ENCODE assay signal across 24 cellular contexts in the genomic region with DNA sequence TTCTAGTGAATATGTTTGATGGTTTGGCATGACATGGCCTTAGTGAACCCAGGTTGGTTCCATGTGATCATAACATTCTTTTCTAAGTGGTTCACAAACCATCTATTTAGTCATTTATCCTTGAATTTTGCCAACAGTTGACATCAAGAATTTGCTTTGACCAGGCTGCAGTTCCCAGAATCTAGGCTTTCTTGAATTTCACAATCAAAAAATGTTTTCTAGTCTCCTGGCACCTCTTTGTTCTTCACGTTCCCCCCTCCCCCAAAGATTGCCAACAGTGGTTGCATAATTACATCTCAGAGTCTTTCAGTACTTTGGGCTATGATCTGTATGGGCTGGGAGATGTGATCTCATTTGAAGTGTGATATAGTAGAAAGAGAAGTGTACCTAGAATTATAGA.
DNase-seq lines count a peak whose midpoint lies in the region; TF ChIP-seq lines count a peak whose summit lies in the region.
"Had no signal": no experiment of that assay in that cellular context is flagged by ENCODE, and none has a peak within 500 bp of the region (broad histone marks: within the 10 kb centered on the region; RNA-seq: fewer than 3 reads in every experiment).

No MANE protein-coding gene starts in this region.

- H3K4me1 Mint-ChIP-seq in activated CD4-positive, alpha-beta memory T cell treated with anti-CD3 and anti-CD28 coated beads, Interleukin-2, amount 10 ng/mL, durations not matched to agents 7 days and 5 days: no peaks in the 10 kb centered on the region
- no peaks in the 10 kb centered on the region for H3K4me1 Mint-ChIP-seq in CD4-positive, alpha-beta memory T cell
- H3K4me1 Mint-ChIP-seq: nephron, WTC11 had no signal

- no peak overlapping the region for H2AFZ ChIP-seq in ACC112 (ENCODE audit: low read length, unreplicated experiment)
- H2AFZ ChIP-seq: parathyroid adenoma had no signal

- H3K27ac ChIP-seq in ACC112 (ENCODE audit: low read depth, low read length) (peak overlapping the region; percentile 43), HL-60 (replicated peaks) (no peak overlapping the region)
- H3K27ac ChIP-seq in CD4-positive, alpha-beta memory T cell (ENCODE audit: low read depth, low read length): no peak overlapping the region
- H3K27ac ChIP-seq: lower lobe of right lung, parathyroid adenoma, right lobe of liver, RWPE1 had no signal

- POLR2A ChIA-PET in activated CD4-positive, alpha-beta memory T cell treated with anti-CD3 and anti-CD28 coated beads, Interleukin-2, amount 10 ng/mL, durations not matched to agents 7 days and 5 days (lab: Charles Lee): no interaction called here
- POLR2A ChIA-PET in CD4-positive, alpha-beta memory T cell (lab: Charles Lee; ENCODE audit: partially characterized antibody): no interaction called here

- no peaks in the 10 kb centered on the region for H3K9me3 Mint-ChIP-seq in activated CD4-positive, alpha-beta memory T cell treated with anti-CD3 and anti-CD28 coated beads, Interleukin-2, amount 10 ng/mL, durations not matched to agents 7 days and 5 days
- peaks cover 0 to 13% (median 3%) of the 10 kb centered on the region in 8 donors for H3K9me3 Mint-ChIP-seq in CD4-positive, alpha-beta memory T cell

- no peaks in the 10 kb centered on the region for H3K79me2 ChIP-seq in ACC112 (ENCODE audit: control insufficient read depth, insufficient read depth, low read length, unreplicated experiment)
- H3K79me2 ChIP-seq: parathyroid adenoma had no signal

- no peak overlapping the region for H3K4me3 ChIP-seq in ACC112 (ENCODE audit: low read depth, low read length)
- no peak overlapping the region for H3K4me3 ChIP-seq in HL-60 (replicated peaks; ENCODE audit: insufficient read depth, low read length)
- H3K4me3 ChIP-seq in adipocyte (ENCODE audit: low read length): no peak overlapping the region
- H3K4me3 ChIP-seq in fibroblast of mammary gland (ENCODE audit: control insufficient read depth, low read depth, low read length): no peak overlapping the region
- no peak overlapping the region for H3K4me3 ChIP-seq in CD4-positive, alpha-beta memory T cell (ENCODE audit: low read length in 2 of 2)
- H3K4me3 ChIP-seq: lower lobe of right lung, mucosa of descending colon, right lobe of liver had no signal

- H3K27me3 ChIP-seq in ACC112 (ENCODE audit: insufficient read depth, low read length) (no peaks in the 10 kb centered on the region), HL-60 (ENCODE audit: insufficient read depth, poor library complexity, severe bottlenecking) (no peaks in the 10 kb centered on the region), adipocyte (replicated peaks; ENCODE audit: control insufficient read depth, insufficient read depth, low read length) (peaks cover 15% of the 10 kb centered on the region)
- no peaks in the 10 kb centered on the region for H3K27me3 ChIP-seq in CD4-positive, alpha-beta memory T cell (ENCODE audit: insufficient read depth, low read length)
- H3K27me3 ChIP-seq: right lobe of liver had no signal

- CTCF ChIA-PET in activated CD4-positive, alpha-beta memory T cell treated with anti-CD3 and anti-CD28 coated beads, Interleukin-2, amount 10 ng/mL, durations not matched to agents 7 days and 5 days (lab: Charles Lee): no interaction called here
- CTCF ChIA-PET in CD4-positive, alpha-beta memory T cell (lab: Charles Lee; ENCODE audit: partially characterized antibody): no interaction called here

- no peak for TF ChIP-seq CTCF in HL-60 (IDR thresholded peaks at IDR 0.05; ENCODE audit: insufficient read depth, low read length)
- TF ChIP-seq CTCF in fibroblast of mammary gland (conservative IDR thresholded peaks at IDR 0.05; ENCODE audit: control insufficient read depth, insufficient read depth, low read depth, low read length): no peak

- H3K9me3 ChIP-seq in adipocyte (ENCODE audit: control insufficient read depth, low read length): no peaks in the 10 kb centered on the region
- H3K9me3 ChIP-seq in CD4-positive, alpha-beta memory T cell (ENCODE audit: control insufficient read depth in 1 of 2, low read length in 2 of 2): no peaks in the 10 kb centered on the region
- H3K9me3 ChIP-seq: lower lobe of right lung, mucosa of descending colon, right lobe of liver had no signal

- DNase-seq in HL-60 (ENCODE audit: low read depth in 1 of 2, low spot score in 1 of 2): peak; percentile 80 to 89
- DNase-seq in adipocyte (ENCODE audit: low read depth): peak; percentile 66
- DNase-seq in fibroblast of mammary gland (ENCODE audit: low read depth): peak; percentile 31
- no peak for DNase-seq in stimulated activated CD4-positive, alpha-beta T cell treated with anti-CD3 and anti-CD28 coated beads, Interleukin-4, amount 100 ng/mL, for 24 hours
- no peak for DNase-seq in NCI-H748 treated with DMSO at 0.1 percent for 48 hours (lab: John Stamatoyannopoulos, UW)
- DNase-seq in activated CD4-positive, alpha-beta memory T cell treated with anti-CD3 and anti-CD28 coated beads, Interleukin-2, amount 10 ng/mL, durations not matched to agents 7 days and 5 days: no peak
- no peak for DNase-seq in CD4-positive, alpha-beta memory T cell
- DNase-seq: activated CD8-positive, alpha-beta memory T cell treated with anti-CD3 and anti-CD28 coated beads, Interleukin-2, amount 50 U/mL, for 4 hours; effector memory CD4-positive, alpha-beta T cell; islet precursor cell; lower lobe of right lung; MM.1S; mucosa of descending colon; NCI-H510A treated with DMSO at 0.1 percent for 48 hours; right lobe of liver; stimulated activated naive CD8-positive, alpha-beta T cell treated with anti-CD3 and anti-CD28 coated beads, Interleukin-15, Interleukin-2, amounts not matched to agents 100 U/mL and 50 U/mL, for 24 hours; T-helper 9 cell had no signal

- H3K9ac ChIP-seq in adipocyte (ENCODE audit: low read length): no peak overlapping the region
- H3K9ac ChIP-seq: parathyroid adenoma had no signal

- H3K4me1 ChIP-seq in ACC112 (ENCODE audit: control insufficient read depth, insufficient read depth, low read length, unreplicated experiment): peaks cover 4% of the 10 kb centered on the region
- peaks cover 9% of the 10 kb centered on the region for H3K4me1 ChIP-seq in adipocyte (ENCODE audit: control insufficient read depth, insufficient read depth, low read length)
- H3K4me1 ChIP-seq in CD4-positive, alpha-beta memory T cell (ENCODE audit: insufficient read depth, low read length): no peaks in the 10 kb centered on the region
- H3K4me1 ChIP-seq: lower lobe of right lung, parathyroid adenoma, right lobe of liver had no signal

- H3K36me3 ChIP-seq in ACC112 (ENCODE audit: insufficient read depth, low read length) (no peaks in the 10 kb centered on the region), adipocyte (ENCODE audit: control insufficient read depth, insufficient read depth, low read length, severe bottlenecking) (no peaks in the 10 kb centered on the region)
- no peaks in the 10 kb centered on the region for H3K36me3 ChIP-seq in CD4-positive, alpha-beta memory T cell (ENCODE audit: insufficient read depth, low read length)
- H3K36me3 ChIP-seq: lower lobe of right lung, right lobe of liver had no signal

- H3K27ac Mint-ChIP-seq in activated CD4-positive, alpha-beta memory T cell treated with anti-CD3 and anti-CD28 coated beads, Interleukin-2, amount 10 ng/mL, durations not matched to agents 7 days and 5 days: no peak overlapping the region
- no peak overlapping the region for H3K27ac Mint-ChIP-seq in CD4-positive, alpha-beta memory T cell
- H3K27ac Mint-ChIP-seq: activated naive CD4-positive, alpha-beta T cell treated with anti-CD3 and anti-CD28 coated beads, Interleukin-2, amount 50 U/mL, for 72 hours; activated T-helper 2 cell treated with anti-CD3 and anti-CD28 coated beads, Interferon-gamma antibody, Interleukin-2, Interleukin-4, amounts not matched to agents 10 μg/mL and 5 μg/mL and 100 μg/mL, durations not matched to agents 14 hours and 24 hours and 36 hours; nephron; WTC11 had no signal

- H3K27me3 Mint-ChIP-seq in activated CD4-positive, alpha-beta memory T cell treated with anti-CD3 and anti-CD28 coated beads, Interleukin-2, amount 10 ng/mL, durations not matched to agents 7 days and 5 days: no peaks in the 10 kb centered on the region
- H3K27me3 Mint-ChIP-seq in CD4-positive, alpha-beta memory T cell: peaks cover 0 to 2% of the 10 kb centered on the region in 2 donors

- intact Hi-C loops in CD4-positive, alpha-beta memory T cell (cut with micrococcal nuclease): no loop called here

- no peak overlapping the region for H3K4me3 Mint-ChIP-seq in activated CD4-positive, alpha-beta memory T cell treated with anti-CD3 and anti-CD28 coated beads, Interleukin-2, amount 10 ng/mL, durations not matched to agents 7 days and 5 days
- no peak overlapping the region for H3K4me3 Mint-ChIP-seq in CD4-positive, alpha-beta memory T cell
- H3K4me3 Mint-ChIP-seq: nephron, WTC11 had no signal

- no peaks in the 10 kb centered on the region for H3K36me3 Mint-ChIP-seq in activated CD4-positive, alpha-beta memory T cell treated with anti-CD3 and anti-CD28 coated beads, Interleukin-2, amount 10 ng/mL, durations not matched to agents 7 days and 5 days (ENCODE audit: low read depth)
- no peaks in the 10 kb centered on the region for H3K36me3 Mint-ChIP-seq in CD4-positive, alpha-beta memory T cell
- H3K36me3 Mint-ChIP-seq: activated naive CD4-positive, alpha-beta T cell treated with anti-CD3 and anti-CD28 coated beads, Interleukin-2, amount 50 U/mL, for 72 hours; WTC11 had no signal

Comparison
In these comparisons a context has a peak if more than half of its experiments do, and no peak if none do; other contexts are left out.
1. DNase-seq: peak in HL-60 (2 of 2), adipocyte (single experiment) and fibroblast of mammary gland (single experiment); none in stimulated activated CD4-positive, alpha-beta T cell treated with anti-CD3 and anti-CD28 coated beads, Interleukin-4, amount 100 ng/mL, for 24 hours (single experiment), NCI-H748 treated with DMSO at 0.1 percent for 48 hours (single experiment), activated CD4-positive, alpha-beta memory T cell treated with anti-CD3 and anti-CD28 coated beads, Interleukin-2, amount 10 ng/mL, durations not matched to agents 7 days and 5 days (single experiment) and CD4-positive, alpha-beta memory T cell (0 of 5).